In genomic region chr3:123757281-123757940, GRCh38 we compare ENCODE assay signal across 8 cellular contexts.
DNase-seq lines count a peak whose midpoint lies in the region; ATAC-seq and TF ChIP-seq lines count a peak whose summit lies in the region.

No MANE protein-coding gene starts in this region.

- CTCF ChIA-PET in AG04450 (lab: Charles Lee), result interaction anchor here (0.6 to 1.0 kb wide), 2 partner anchors 33 to 35 kb away, joined by 4 to 6 read pairs; no protein-coding TSS in a partner anchor

- H4K91ac ChIP-seq in mesenchymal stem cell (ENCODE audit: low read length), result peak overlapping the region; percentile 93

- H3K9me2 ChIP-seq in hepatocyte (replicated peaks; ENCODE audit: insufficient read depth), result no peaks in the 10 kb centered on the region

- DNase-seq in AG04450 (ENCODE audit: low read depth, low spot score), result no peak
- DNase-seq in anterior cingulate cortex (lab: John Stamatoyannopoulos, UW), result peak in 47 of 58 donors; percentile 4 to 86 (median 40)
- peak; percentile 46 for DNase-seq in mesenchymal stem cell
- DNase-seq in D341Med (ENCODE audit: low spot score), result no peak
- no peak for DNase-seq in hepatocyte (ENCODE audit: low spot score)

- H2AFZ ChIP-seq in KMS-11 (ENCODE audit: low read depth), result peak overlapping the region; percentile 60
- H2AFZ ChIP-seq in mesenchymal stem cell (ENCODE audit: low read depth, low read length), result no peak overlapping the region
- no peak overlapping the region for H2AFZ ChIP-seq in hepatocyte

- H3K79me1 ChIP-seq in mesenchymal stem cell (replicated peaks; ENCODE audit: low read length, poor library complexity, severe bottlenecking), result peaks cover 7% of the 10 kb centered on the region

- TF ChIP-seq CTCF in AG04450 (IDR thresholded peaks at IDR 0.05; ENCODE audit: low read depth, low read length), result no peak
- TF ChIP-seq CTCF in KMS-11 (conservative IDR thresholded peaks at IDR 0.05; ENCODE audit: low read depth, low read length), result no peak
- no peak for TF ChIP-seq CTCF in hepatocyte (IDR thresholded peaks at IDR 0.05; ENCODE audit: poor library complexity)

- H3K23ac ChIP-seq in mesenchymal stem cell (ENCODE audit: low read length in 2 of 2), result peak overlapping the region in 1 of 2 experiments; percentile 20

- H3K4me3 ChIP-seq in AG04450 (ENCODE audit: low read depth, low read length) (no peak overlapping the region), KMS-11 (IDR thresholded peaks at IDR 0.05; ENCODE audit: insufficient read depth, low read depth, low read length) (peak overlapping the region; percentile 65), mesenchymal stem cell (ENCODE audit: insufficient read depth in 1 of 2, low read depth in 1 of 2, low read length in 2 of 2) (peak overlapping the region in 1 of 2 experiments; percentile 21), hepatocyte (no peak overlapping the region)

- peak overlapping the region; percentile 11 to 95 for H2BK12ac ChIP-seq in mesenchymal stem cell (ENCODE audit: low read length in 2 of 2)

- peak overlapping the region; percentile 97 for H2BK15ac ChIP-seq in mesenchymal stem cell (ENCODE audit: low read depth, poor library complexity, severe bottlenecking)

- 88% methylated on average over 5 of the region's 5 CpGs for WGBS in mesenchymal stem cell
- 81% methylated on average over 5 of the region's 5 CpGs for WGBS in hepatocyte (ENCODE audit: low lambda C conversion rate, missing lambda C conversion rate)

- H2BK120ac ChIP-seq in mesenchymal stem cell (ENCODE audit: low read depth, low read length), result no peak overlapping the region

- POLR2A ChIA-PET in AG04450 (lab: Yijun Ruan, JAX), result interaction anchor here (1.2 to 1.9 kb wide), 4 partner anchors 8 to 204 kb away, joined by 3 to 4 read pairs (median 4); partner anchors contain the start of gene CCDC14

- peak overlapping the region; percentile 98 for H2BK5ac ChIP-seq in mesenchymal stem cell (ENCODE audit: low read depth, low read length, poor library complexity, severe bottlenecking)

- H2AK5ac ChIP-seq in mesenchymal stem cell (ENCODE audit: low read length, severe bottlenecking), result peak overlapping the region; percentile 66

- H3K27me3 ChIP-seq in AG04450 (ENCODE audit: control insufficient read depth, insufficient read depth, low read length) (no peaks in the 10 kb centered on the region), KMS-11 (ENCODE audit: insufficient read depth, low read depth) (no peaks in the 10 kb centered on the region), mesenchymal stem cell (ENCODE audit: control insufficient read depth in 1 of 2, insufficient read depth in 1 of 2, low read length in 2 of 2) (no peaks in the 10 kb centered on the region), hepatocyte (no peaks in the 10 kb centered on the region)

- H3K4me2 ChIP-seq in KMS-11 (peak overlapping the region; percentile 56), mesenchymal stem cell (ENCODE audit: low read length, poor library complexity, severe bottlenecking) (no peak overlapping the region), hepatocyte (no peak overlapping the region)

- H3K14ac ChIP-seq in mesenchymal stem cell (ENCODE audit: low read length in 2 of 2), result peak overlapping the region in 1 of 2 experiments; percentile 12

- H3K27ac ChIP-seq in AG04450 (ENCODE audit: low read depth, low read length) (peak overlapping the region; percentile 22), KMS-11 (peak overlapping the region; percentile 71), mesenchymal stem cell (ENCODE audit: low read length, poor library complexity, severe bottlenecking) (peak overlapping the region; percentile 99), hepatocyte (no peak overlapping the region)

- no peaks in the 10 kb centered on the region for H3K36me3 ChIP-seq in KMS-11 (ENCODE audit: insufficient read depth)
- H3K36me3 ChIP-seq in mesenchymal stem cell (ENCODE audit: control insufficient read depth in 1 of 2, insufficient read depth in 2 of 2, low read depth in 1 of 2, low read length in 2 of 2), result no peaks in the 10 kb centered on the region
- no peaks in the 10 kb centered on the region for H3K36me3 ChIP-seq in hepatocyte (replicated peaks; ENCODE audit: insufficient read depth, low read depth)

- H4K8ac ChIP-seq in mesenchymal stem cell (ENCODE audit: low read length), result peak overlapping the region; percentile 87

- H3K79me2 ChIP-seq in KMS-11 (ENCODE audit: insufficient read depth, low read depth), result no peaks in the 10 kb centered on the region
- H3K79me2 ChIP-seq in hepatocyte, result no peaks in the 10 kb centered on the region

- no peak for ATAC-seq in HG03045 (IDR thresholded peaks at IDR 0.05; ENCODE audit: unreplicated experiment)
- ATAC-seq in GM19397 (IDR thresholded peaks at IDR 0.05; ENCODE audit: unreplicated experiment), result no peak

- H3K9me3 ChIP-seq in AG04450 (ENCODE audit: control insufficient read depth, insufficient read depth, low read length), result no peaks in the 10 kb centered on the region
- no peaks in the 10 kb centered on the region for H3K9me3 ChIP-seq in mesenchymal stem cell (ENCODE audit: control insufficient read depth, low read length)
- H3K9me3 ChIP-seq in hepatocyte (ENCODE audit: low read depth), result no peaks in the 10 kb centered on the region

- no peaks in the 10 kb centered on the region for H4K20me1 ChIP-seq in KMS-11 (ENCODE audit: insufficient read depth)
- no peaks in the 10 kb centered on the region for H4K20me1 ChIP-seq in hepatocyte (ENCODE audit: insufficient read depth, poor library complexity, severe bottlenecking)

- H3K4ac ChIP-seq in mesenchymal stem cell (ENCODE audit: low read depth in 1 of 2, low read length in 2 of 2), result peak overlapping the region; percentile 13 to 29

- H3K4me1 ChIP-seq in KMS-11 (ENCODE audit: low read depth, poor library complexity, severe bottlenecking), result peaks cover 48% of the 10 kb centered on the region
- H3K4me1 ChIP-seq in mesenchymal stem cell (ENCODE audit: control insufficient read depth, insufficient read depth, low read depth, low read length), result peaks cover 26% of the 10 kb centered on the region
- H3K4me1 ChIP-seq in hepatocyte (ENCODE audit: insufficient read depth), result peaks cover 7% of the 10 kb centered on the region

- H3K9ac ChIP-seq in KMS-11, result peak overlapping the region; percentile 23; the same call in 1 of the 2 replicates
- H3K9ac ChIP-seq in mesenchymal stem cell (ENCODE audit: low read length), result peak overlapping the region; percentile 42

- H3K18ac ChIP-seq in mesenchymal stem cell (ENCODE audit: low read depth in 1 of 2, low read length in 2 of 2), result peak overlapping the region; percentile 67 to 96

Comparison
In these comparisons a context has a peak if more than half of its experiments do, and no peak if none do; other contexts are left out.
1. DNase-seq: peak in anterior cingulate cortex (47 of 58) and mesenchymal stem cell (single experiment); none in AG04450 (single experiment), D341Med (single experiment) and hepatocyte (single experiment).